Comparison of ENCODE assay signal across 1 cellular context in genomic region chr16:67428146-67428731, GRCh38.
TF ChIP-seq lines count a peak whose summit lies in the region.

No MANE protein-coding gene starts in this region.

TF ChIP-seq in HepG2, 621 proteins besides CTCF, POLR2A, EP300 and RAD21 (continued from another document and continues in another):
- TF ChIP-seq ZNF782 (CRISPR knock-in tag; IDR thresholded peaks at IDR 0.05; ENCODE audit: borderline replicate concordance), result 0 out of 2 replicates have a peak, but pooled peaks have one; percentile 61
- TF ChIP-seq, protein P1, sequence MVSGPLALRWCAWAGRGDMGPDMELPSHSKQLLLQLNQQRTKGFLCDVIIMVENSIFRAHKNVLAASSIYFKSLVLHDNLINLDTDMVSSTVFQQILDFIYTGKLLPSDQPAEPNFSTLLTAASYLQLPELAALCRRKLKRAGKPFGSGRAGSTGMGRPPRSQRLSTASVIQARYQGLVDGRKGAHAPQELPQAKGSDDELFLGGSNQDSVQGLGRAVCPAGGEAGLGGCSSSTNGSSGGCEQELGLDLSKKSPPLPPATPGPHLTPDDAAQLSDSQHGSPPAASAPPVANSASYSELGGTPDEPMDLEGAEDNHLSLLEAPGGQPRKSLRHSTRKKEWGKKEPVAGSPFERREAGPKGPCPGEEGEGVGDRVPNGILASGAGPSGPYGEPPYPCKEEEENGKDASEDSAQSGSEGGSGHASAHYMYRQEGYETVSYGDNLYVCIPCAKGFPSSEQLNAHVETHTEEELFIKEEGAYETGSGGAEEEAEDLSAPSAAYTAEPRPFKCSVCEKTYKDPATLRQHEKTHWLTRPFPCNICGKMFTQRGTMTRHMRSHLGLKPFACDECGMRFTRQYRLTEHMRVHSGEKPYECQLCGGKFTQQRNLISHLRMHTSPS (CRISPR knock-in tag; IDR thresholded peaks at IDR 0.05; ENCODE audit: low read depth), result peak; percentile 49
- peak; percentile 40 for TF ChIP-seq SP5 (CRISPR knock-in tag; IDR thresholded peaks at IDR 0.05; ENCODE audit: borderline replicate concordance, low read depth)
- peak; percentile 86; the same call in 1 of the 2 replicates for TF ChIP-seq ZNF33B (CRISPR knock-in tag; IDR thresholded peaks at IDR 0.05)
- 0 out of 2 replicates have a peak, but pooled peaks have one; percentile 56 for TF ChIP-seq ZNF556 (CRISPR knock-in tag; IDR thresholded peaks at IDR 0.05; ENCODE audit: borderline replicate concordance)
- TF ChIP-seq, protein P2, sequence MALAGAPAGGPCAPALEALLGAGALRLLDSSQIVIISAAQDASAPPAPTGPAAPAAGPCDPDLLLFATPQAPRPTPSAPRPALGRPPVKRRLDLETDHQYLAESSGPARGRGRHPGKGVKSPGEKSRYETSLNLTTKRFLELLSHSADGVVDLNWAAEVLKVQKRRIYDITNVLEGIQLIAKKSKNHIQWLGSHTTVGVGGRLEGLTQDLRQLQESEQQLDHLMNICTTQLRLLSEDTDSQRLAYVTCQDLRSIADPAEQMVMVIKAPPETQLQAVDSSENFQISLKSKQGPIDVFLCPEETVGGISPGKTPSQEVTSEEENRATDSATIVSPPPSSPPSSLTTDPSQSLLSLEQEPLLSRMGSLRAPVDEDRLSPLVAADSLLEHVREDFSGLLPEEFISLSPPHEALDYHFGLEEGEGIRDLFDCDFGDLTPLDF (CRISPR knock-in tag; IDR thresholded peaks at IDR 0.05), result no peak
- TF ChIP-seq NRL (CRISPR knock-in tag; IDR thresholded peaks at IDR 0.05; ENCODE audit: borderline replicate concordance), result peak; percentile 44; the same call in 1 of the 2 replicates
- no peak for TF ChIP-seq ZNF317 (CRISPR knock-in tag; IDR thresholded peaks at IDR 0.05)
- peak; percentile 45; the same call in 1 of the 2 replicates for TF ChIP-seq KMT2A (CRISPR knock-in tag; IDR thresholded peaks at IDR 0.05)
- no peak for TF ChIP-seq HNF4G (IDR thresholded peaks at IDR 0.05; ENCODE audit: borderline replicate concordance, low read depth, low read length)
- TF ChIP-seq HNF4G (CRISPR knock-in tag; IDR thresholded peaks at IDR 0.05; ENCODE audit: borderline replicate concordance, low read depth), result 0 out of 2 replicates have a peak, but pooled peaks have one; percentile 14
- TF ChIP-seq, protein P3, sequence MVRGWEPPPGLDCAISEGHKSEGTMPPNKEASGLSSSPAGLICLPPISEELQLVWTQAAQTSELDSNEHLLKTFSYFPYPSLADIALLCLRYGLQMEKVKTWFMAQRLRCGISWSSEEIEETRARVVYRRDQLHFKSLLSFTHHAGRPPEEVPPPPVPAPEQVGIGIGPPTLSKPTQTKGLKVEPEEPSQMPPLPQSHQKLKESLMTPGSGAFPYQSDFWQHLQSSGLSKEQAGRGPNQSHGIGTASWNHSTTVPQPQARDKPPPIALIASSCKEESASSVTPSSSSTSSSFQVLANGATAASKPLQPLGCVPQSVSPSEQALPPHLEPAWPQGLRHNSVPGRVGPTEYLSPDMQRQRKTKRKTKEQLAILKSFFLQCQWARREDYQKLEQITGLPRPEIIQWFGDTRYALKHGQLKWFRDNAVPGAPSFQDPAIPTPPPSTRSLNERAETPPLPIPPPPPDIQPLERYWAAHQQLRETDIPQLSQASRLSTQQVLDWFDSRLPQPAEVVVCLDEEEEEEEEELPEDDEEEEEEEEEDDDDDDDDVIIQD (CRISPR knock-in tag; IDR thresholded peaks at IDR 0.05; ENCODE audit: low read depth), result peak; percentile 39; the same call in 1 of the 2 replicates
- TF ChIP-seq GATAD1 (CRISPR knock-in tag; IDR thresholded peaks at IDR 0.05), result no peak
- TF ChIP-seq ZFAT (CRISPR knock-in tag; conservative IDR thresholded peaks at IDR 0.05), result no peak
- peak; percentile 64; the same call in 1 of the 2 replicates for TF ChIP-seq CCDC6 (CRISPR knock-in tag; IDR thresholded peaks at IDR 0.05)
- peak; percentile 60; the same call in 1 of the 2 replicates for TF ChIP-seq ZNF350 (CRISPR knock-in tag; IDR thresholded peaks at IDR 0.05; ENCODE audit: borderline replicate concordance, low read depth)
- TF ChIP-seq RXRB (CRISPR knock-in tag; IDR thresholded peaks at IDR 0.05; ENCODE audit: borderline replicate concordance), result peak; percentile 62
- peak; percentile 79; the same call in 1 of the 2 replicates for TF ChIP-seq TSC22D2 (CRISPR knock-in tag; IDR thresholded peaks at IDR 0.05; ENCODE audit: borderline replicate concordance)
- peak; percentile 74 for TF ChIP-seq MXD4 (CRISPR knock-in tag; IDR thresholded peaks at IDR 0.05)
- TF ChIP-seq, protein P4, sequence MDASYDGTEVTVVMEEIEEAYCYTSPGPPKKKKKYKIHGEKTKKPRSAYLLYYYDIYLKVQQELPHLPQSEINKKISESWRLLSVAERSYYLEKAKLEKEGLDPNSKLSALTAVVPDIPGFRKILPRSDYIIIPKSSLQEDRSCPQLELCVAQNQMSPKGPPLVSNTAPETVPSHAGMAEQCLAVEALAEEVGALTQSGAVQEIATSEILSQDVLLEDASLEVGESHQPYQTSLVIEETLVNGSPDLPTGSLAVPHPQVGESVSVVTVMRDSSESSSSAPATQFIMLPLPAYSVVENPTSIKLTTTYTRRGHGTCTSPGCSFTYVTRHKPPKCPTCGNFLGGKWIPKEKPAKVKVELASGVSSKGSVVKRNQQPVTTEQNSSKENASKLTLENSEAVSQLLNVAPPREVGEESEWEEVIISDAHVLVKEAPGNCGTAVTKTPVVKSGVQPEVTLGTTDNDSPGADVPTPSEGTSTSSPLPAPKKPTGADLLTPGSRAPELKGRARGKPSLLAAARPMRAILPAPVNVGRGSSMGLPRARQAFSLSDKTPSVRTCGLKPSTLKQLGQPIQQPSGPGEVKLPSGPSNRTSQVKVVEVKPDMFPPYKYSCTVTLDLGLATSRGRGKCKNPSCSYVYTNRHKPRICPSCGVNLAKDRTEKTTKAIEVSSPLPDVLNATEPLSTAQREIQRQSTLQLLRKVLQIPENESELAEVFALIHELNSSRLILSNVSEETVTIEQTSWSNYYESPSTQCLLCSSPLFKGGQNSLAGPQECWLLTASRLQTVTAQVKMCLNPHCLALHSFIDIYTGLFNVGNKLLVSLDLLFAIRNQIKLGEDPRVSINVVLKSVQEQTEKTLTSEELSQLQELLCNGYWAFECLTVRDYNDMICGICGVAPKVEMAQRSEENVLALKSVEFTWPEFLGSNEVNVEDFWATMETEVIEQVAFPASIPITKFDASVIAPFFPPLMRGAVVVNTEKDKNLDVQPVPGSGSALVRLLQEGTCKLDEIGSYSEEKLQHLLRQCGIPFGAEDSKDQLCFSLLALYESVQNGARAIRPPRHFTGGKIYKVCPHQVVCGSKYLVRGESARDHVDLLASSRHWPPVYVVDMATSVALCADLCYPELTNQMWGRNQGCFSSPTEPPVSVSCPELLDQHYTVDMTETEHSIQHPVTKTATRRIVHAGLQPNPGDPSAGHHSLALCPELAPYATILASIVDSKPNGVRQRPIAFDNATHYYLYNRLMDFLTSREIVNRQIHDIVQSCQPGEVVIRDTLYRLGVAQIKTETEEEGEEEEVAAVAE (CRISPR knock-in tag; IDR thresholded peaks at IDR 0.05; ENCODE audit: borderline replicate concordance), result peak; percentile 79; the same call in 1 of the 2 replicates
- TF ChIP-seq ZC3H13 (CRISPR knock-in tag; IDR thresholded peaks at IDR 0.05), result peak; percentile 60
- peak; percentile 56; the same call in 1 of the 2 replicates for TF ChIP-seq SAP130 (CRISPR knock-in tag; IDR thresholded peaks at IDR 0.05; ENCODE audit: low read depth)
- 0 out of 2 replicates have a peak, but pooled peaks have one; percentile 42 for TF ChIP-seq ZMYM3 (CRISPR knock-in tag; IDR thresholded peaks at IDR 0.05)
- no peak for TF ChIP-seq BRD4 (CRISPR knock-in tag; IDR thresholded peaks at IDR 0.05)
- 0 out of 2 replicates have a peak, but pooled peaks have one; percentile 35 for TF ChIP-seq CEBPG (CRISPR knock-in tag; IDR thresholded peaks at IDR 0.05)
- TF ChIP-seq, protein P5, sequence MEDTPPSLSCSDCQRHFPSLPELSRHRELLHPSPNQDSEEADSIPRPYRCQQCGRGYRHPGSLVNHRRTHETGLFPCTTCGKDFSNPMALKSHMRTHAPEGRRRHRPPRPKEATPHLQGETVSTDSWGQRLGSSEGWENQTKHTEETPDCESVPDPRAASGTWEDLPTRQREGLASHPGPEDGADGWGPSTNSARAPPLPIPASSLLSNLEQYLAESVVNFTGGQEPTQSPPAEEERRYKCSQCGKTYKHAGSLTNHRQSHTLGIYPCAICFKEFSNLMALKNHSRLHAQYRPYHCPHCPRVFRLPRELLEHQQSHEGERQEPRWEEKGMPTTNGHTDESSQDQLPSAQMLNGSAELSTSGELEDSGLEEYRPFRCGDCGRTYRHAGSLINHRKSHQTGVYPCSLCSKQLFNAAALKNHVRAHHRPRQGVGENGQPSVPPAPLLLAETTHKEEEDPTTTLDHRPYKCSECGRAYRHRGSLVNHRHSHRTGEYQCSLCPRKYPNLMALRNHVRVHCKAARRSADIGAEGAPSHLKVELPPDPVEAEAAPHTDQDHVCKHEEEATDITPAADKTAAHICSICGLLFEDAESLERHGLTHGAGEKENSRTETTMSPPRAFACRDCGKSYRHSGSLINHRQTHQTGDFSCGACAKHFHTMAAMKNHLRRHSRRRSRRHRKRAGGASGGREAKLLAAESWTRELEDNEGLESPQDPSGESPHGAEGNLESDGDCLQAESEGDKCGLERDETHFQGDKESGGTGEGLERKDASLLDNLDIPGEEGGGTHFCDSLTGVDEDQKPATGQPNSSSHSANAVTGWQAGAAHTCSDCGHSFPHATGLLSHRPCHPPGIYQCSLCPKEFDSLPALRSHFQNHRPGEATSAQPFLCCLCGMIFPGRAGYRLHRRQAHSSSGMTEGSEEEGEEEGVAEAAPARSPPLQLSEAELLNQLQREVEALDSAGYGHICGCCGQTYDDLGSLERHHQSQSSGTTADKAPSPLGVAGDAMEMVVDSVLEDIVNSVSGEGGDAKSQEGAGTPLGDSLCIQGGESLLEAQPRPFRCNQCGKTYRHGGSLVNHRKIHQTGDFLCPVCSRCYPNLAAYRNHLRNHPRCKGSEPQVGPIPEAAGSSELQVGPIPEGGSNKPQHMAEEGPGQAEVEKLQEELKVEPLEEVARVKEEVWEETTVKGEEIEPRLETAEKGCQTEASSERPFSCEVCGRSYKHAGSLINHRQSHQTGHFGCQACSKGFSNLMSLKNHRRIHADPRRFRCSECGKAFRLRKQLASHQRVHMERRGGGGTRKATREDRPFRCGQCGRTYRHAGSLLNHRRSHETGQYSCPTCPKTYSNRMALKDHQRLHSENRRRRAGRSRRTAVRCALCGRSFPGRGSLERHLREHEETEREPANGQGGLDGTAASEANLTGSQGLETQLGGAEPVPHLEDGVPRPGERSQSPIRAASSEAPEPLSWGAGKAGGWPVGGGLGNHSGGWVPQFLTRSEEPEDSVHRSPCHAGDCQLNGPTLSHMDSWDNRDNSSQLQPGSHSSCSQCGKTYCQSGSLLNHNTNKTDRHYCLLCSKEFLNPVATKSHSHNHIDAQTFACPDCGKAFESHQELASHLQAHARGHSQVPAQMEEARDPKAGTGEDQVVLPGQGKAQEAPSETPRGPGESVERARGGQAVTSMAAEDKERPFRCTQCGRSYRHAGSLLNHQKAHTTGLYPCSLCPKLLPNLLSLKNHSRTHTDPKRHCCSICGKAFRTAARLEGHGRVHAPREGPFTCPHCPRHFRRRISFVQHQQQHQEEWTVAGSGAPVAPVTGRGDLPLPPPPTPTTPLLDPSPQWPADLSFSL (CRISPR knock-in tag; IDR thresholded peaks at IDR 0.05), result no peak
- TF ChIP-seq IRF9 (CRISPR knock-in tag; IDR thresholded peaks at IDR 0.05; ENCODE audit: borderline replicate concordance), result peak; percentile 37; the same call in 1 of the 2 replicates
- TF ChIP-seq AHR (CRISPR knock-in tag; IDR thresholded peaks at IDR 0.05), result 0 out of 2 replicates have a peak, but pooled peaks have one; percentile 66
- TF ChIP-seq, protein P6, sequence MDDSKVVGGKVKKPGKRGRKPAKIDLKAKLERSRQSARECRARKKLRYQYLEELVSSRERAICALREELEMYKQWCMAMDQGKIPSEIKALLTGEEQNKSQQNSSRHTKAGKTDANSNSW (CRISPR knock-in tag; IDR thresholded peaks at IDR 0.05; ENCODE audit: borderline replicate concordance), result 0 out of 2 replicates have a peak, but pooled peaks have one; percentile 68
- peak; percentile 68 for TF ChIP-seq ZKSCAN8 (CRISPR knock-in tag; IDR thresholded peaks at IDR 0.05; ENCODE audit: borderline replicate concordance)
- TF ChIP-seq MXD1 (CRISPR knock-in tag; IDR thresholded peaks at IDR 0.05), result peak; percentile 26; the same call in 1 of the 2 replicates
- no peak for TF ChIP-seq NBN (conservative IDR thresholded peaks at IDR 0.05)
- no peak for TF ChIP-seq ZUFSP (CRISPR knock-in tag; IDR thresholded peaks at IDR 0.05; ENCODE audit: borderline replicate concordance)
- TF ChIP-seq MED1 (CRISPR knock-in tag; IDR thresholded peaks at IDR 0.05), result peak; percentile 29; the same call in 1 of the 2 replicates
- TF ChIP-seq SMAD3 (CRISPR knock-in tag; IDR thresholded peaks at IDR 0.05), result 0 out of 2 replicates have a peak, but pooled peaks have one; percentile 30
- peak; percentile 74 for TF ChIP-seq KDM5B (CRISPR knock-in tag; IDR thresholded peaks at IDR 0.05; ENCODE audit: borderline replicate concordance)
- peak; percentile 51 for TF ChIP-seq GABPB1 (CRISPR knock-in tag; IDR thresholded peaks at IDR 0.05)
- TF ChIP-seq ERF (CRISPR knock-in tag; IDR thresholded peaks at IDR 0.05), result peak; percentile 86
- TF ChIP-seq RFXAP (CRISPR knock-in tag; IDR thresholded peaks at IDR 0.05; ENCODE audit: borderline replicate concordance), result no peak
- TF ChIP-seq ZBTB38 (CRISPR knock-in tag; IDR thresholded peaks at IDR 0.05), result peak; percentile 43; the same call in 1 of the 2 replicates
- 0 out of 2 replicates have a peak, but pooled peaks have one; percentile 84 for TF ChIP-seq ZNF451 (CRISPR knock-in tag; IDR thresholded peaks at IDR 0.05)
